Comparison of ENCODE assay signal across 9 cellular contexts in genomic region chr2:99881901-99882591, GRCh38.
A peak's percentile ranks its signal among the peaks of the same experiment; 100 is the strongest.
DNase-seq lines count a peak whose midpoint lies in the region; ATAC-seq and TF ChIP-seq lines count a peak whose summit lies in the region.
"Had no signal": no experiment of that assay in that cellular context is flagged by ENCODE, and none has a peak within 500 bp of the region (broad histone marks: within the 10 kb centered on the region; RNA-seq: fewer than 3 reads in every experiment).

No MANE protein-coding gene starts in this region.

- no peak overlapping the region for H3K4me2 ChIP-seq in mesendoderm (ENCODE audit: low read length)

- H2BK15ac ChIP-seq in mesendoderm (replicated peaks; ENCODE audit: low read depth), result no peak overlapping the region

- H3K4ac ChIP-seq in mesendoderm (ENCODE audit: low read depth, low read length), result no peak overlapping the region

- WGBS in mesendoderm (ENCODE audit: extremely low coverage, insufficient coverage, low lambda C conversion rate), result no CpG with 5 or more reads among the region's 5 CpGs

- no peaks in the 10 kb centered on the region for H3K4me1 ChIP-seq in mesendoderm (ENCODE audit: control insufficient read depth, low read depth, low read length)

- H3K36me3 ChIP-seq in MG63 (no peaks in the 10 kb centered on the region), mesendoderm (ENCODE audit: control insufficient read depth, insufficient read depth, low read length) (no peaks in the 10 kb centered on the region)

- no peaks in the 10 kb centered on the region for H3K9me3 Mint-ChIP-seq in brain

- TF ChIP-seq CTCF in brain (conservative IDR thresholded peaks at IDR 0.05), result no peak

- H2BK5ac ChIP-seq in mesendoderm (ENCODE audit: low read length), result no peak overlapping the region

- H3K79me1 ChIP-seq in mesendoderm (ENCODE audit: low read length), result no peaks in the 10 kb centered on the region

- no peaks in the 10 kb centered on the region for H3K9me3 ChIP-seq in MG63

- ATAC-seq in GM18868 (IDR thresholded peaks at IDR 0.05; ENCODE audit: unreplicated experiment), result no peak

- H3K27me3 ChIP-seq in MG63 (no peaks in the 10 kb centered on the region), mesendoderm (ENCODE audit: insufficient read depth, low read length, poor library complexity) (no peaks in the 10 kb centered on the region)

- H3K36me3 Mint-ChIP-seq in brain, result no peaks in the 10 kb centered on the region

- no peak overlapping the region for H2AK5ac ChIP-seq in mesendoderm (ENCODE audit: low read length)

- H3K4me3 ChIP-seq in MG63 (no peak overlapping the region), mesendoderm (ENCODE audit: low read length) (no peak overlapping the region)
- H3K4me3 ChIP-seq: SK-N-MC had no signal

- H3K23ac ChIP-seq in mesendoderm (ENCODE audit: low read length), result no peak overlapping the region

- H3K27ac Mint-ChIP-seq in brain, result peak overlapping the region; percentile 75 to 97 (median 93)

- no peak overlapping the region for H4K8ac ChIP-seq in mesendoderm (ENCODE audit: low read depth, low read length)

- peaks cover 84% of the 10 kb centered on the region for H3K4me1 Mint-ChIP-seq in brain

- H3K4me3 Mint-ChIP-seq in brain, result peak overlapping the region; percentile 58 to 75 (median 69)

- no peaks in the 10 kb centered on the region for H3K79me2 ChIP-seq in mesendoderm (ENCODE audit: control insufficient read depth, insufficient read depth, low read length)

- no peak overlapping the region for H3K9ac ChIP-seq in mesendoderm (ENCODE audit: low read length)

- no peak overlapping the region for H3K18ac ChIP-seq in mesendoderm (ENCODE audit: low read length)

- H4K5ac ChIP-seq in mesendoderm (ENCODE audit: low read length), result no peak overlapping the region

- no peak overlapping the region for H3K27ac ChIP-seq in mesendoderm (ENCODE audit: low read depth, low read length)
- H3K27ac ChIP-seq: SK-N-MC had no signal

- DNase-seq in AG20443 (ENCODE audit: low spot score) (peak; percentile 15), MG63 (peak; percentile 49), mesendoderm (peak; percentile 66), HCEC 1CT (no peak), HPDE6-E6E7 (ENCODE audit: extremely low spot score) (no peak), SHP77 treated with DMSO at 0.1 percent for 48 hours (lab: John Stamatoyannopoulos, UW) (no peak)

- H3K56ac ChIP-seq in mesendoderm (ENCODE audit: low read length), result no peak overlapping the region

- H2BK120ac ChIP-seq in mesendoderm (ENCODE audit: low read depth, low read length), result no peak overlapping the region

- no peaks in the 10 kb centered on the region for H3K27me3 Mint-ChIP-seq in brain

Comparison
In these comparisons a context has a peak if more than half of its experiments do, and no peak if none do; other contexts are left out.
1. DNase-seq: peak in AG20443 (single experiment), MG63 (single experiment) and mesendoderm (single experiment); none in HCEC 1CT (single experiment), HPDE6-E6E7 (single experiment) and SHP77 treated with DMSO at 0.1 percent for 48 hours (single experiment).